ENCODE assay signal across 8 cellular contexts in the genomic region with DNA sequence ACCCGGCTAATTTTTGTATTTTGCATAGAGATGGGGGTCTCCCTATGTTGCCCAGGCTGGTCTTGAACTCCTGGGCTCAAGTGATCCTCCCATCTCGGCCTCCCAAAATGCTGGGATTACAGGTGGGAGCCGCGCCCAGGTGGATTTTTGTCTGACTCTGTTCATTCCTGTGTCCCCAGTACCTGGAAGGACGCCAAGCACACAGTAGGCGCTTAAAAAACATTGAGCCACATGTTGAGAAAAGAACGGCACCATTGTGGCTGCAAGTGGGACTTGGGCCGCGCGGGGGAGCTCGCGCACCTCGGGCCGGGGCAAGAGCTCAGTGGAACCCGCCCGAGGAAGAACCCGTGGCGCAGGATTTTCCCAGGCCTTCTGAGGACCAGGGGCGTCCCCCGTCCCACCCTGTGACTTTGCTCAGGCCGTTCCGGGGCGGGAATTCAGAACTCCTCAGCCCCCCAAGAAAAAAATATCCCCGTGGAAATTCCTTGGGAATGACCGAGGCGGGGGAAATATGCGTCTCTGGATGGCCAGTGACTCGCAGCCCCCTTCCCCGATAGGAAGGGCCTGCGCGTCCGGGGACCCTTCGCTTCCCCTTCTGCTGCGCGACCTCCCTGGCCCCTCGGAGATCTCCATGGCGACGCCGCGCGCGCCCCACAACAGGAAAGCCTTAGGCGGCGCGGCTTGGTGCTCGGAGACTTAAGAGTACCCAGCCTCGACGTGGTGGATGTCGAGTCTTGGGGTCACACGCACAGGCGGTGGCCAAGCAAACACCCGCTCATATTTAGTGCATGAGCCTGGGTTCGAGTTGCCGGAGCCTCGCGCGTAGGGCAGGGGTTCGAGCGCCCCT. TPM values are rescaled to one million over a fixed set of nuclear protein-coding genes. Genes with fewer than 3 reads are reported as not detected.
DNase-seq lines count a peak whose midpoint lies in the region; ATAC-seq and TF ChIP-seq lines count a peak whose summit lies in the region.

No MANE protein-coding gene starts in this region.

- intact Hi-C loops in right cardiac atrium (cut with DNase I), result loop anchor here (2.0 to 10.0 kb wide), 4 partner anchors 55 to 121 kb away; a partner anchor contains a TSS

- no peak overlapping the region for H3K27ac ChIP-seq in AG04450 (ENCODE audit: low read depth, low read length)
- H3K27ac ChIP-seq in right cardiac atrium (ENCODE audit: low read length), result peak overlapping the region; percentile 81

- H3K27me3 Mint-ChIP-seq in T-helper 2 cell treated with Interferon-gamma antibody and Interleukin-4, amounts not matched to agents 5 μg/mL and 100 μg/mL, for 36 hours (ENCODE audit: low read depth), result no peaks in the 10 kb centered on the region

- POLR2A ChIA-PET in AG04450 (lab: Yijun Ruan, JAX), result interaction anchor here (0.6 to 3.3 kb wide), 7 partner anchors 18 to 119 kb away, joined by 3 to 17 read pairs (median 6); a partner anchor contains a TSS

- CTCF ChIA-PET in AG04450 (lab: Charles Lee), result interaction anchor here (0.5 to 5.9 kb wide), 21 partner anchors 10 to 337 kb away, joined by 3 to 85 read pairs (median 4); a partner anchor contains a TSS

- TF ChIP-seq CTCF in AG04450 (IDR thresholded peaks at IDR 0.05; ENCODE audit: low read depth, low read length), result peak; percentile 95

- H3K4me1 ChIP-seq in right cardiac atrium (ENCODE audit: control insufficient read depth, insufficient read depth, low read length), result no peaks in the 10 kb centered on the region

- ATAC-seq in GM18868 (IDR thresholded peaks at IDR 0.05; ENCODE audit: unreplicated experiment) (peak; percentile 37), right cardiac atrium (peak; percentile 83 to 85)

- H3K27me3 ChIP-seq in AG04450 (ENCODE audit: control insufficient read depth, insufficient read depth, low read length) (no peaks in the 10 kb centered on the region), right cardiac atrium (ENCODE audit: control insufficient read depth, insufficient read depth) (no peaks in the 10 kb centered on the region)

- peak overlapping the region; percentile 87 for H3K4me3 Mint-ChIP-seq in T-helper 2 cell treated with Interferon-gamma antibody and Interleukin-4, amounts not matched to agents 5 μg/mL and 100 μg/mL, for 36 hours

- H3K36me3 Mint-ChIP-seq in T-helper 2 cell treated with Interferon-gamma antibody and Interleukin-4, amounts not matched to agents 5 μg/mL and 100 μg/mL, for 36 hours (ENCODE audit: low read depth), result peaks cover 8% of the 10 kb centered on the region

- H3K9me3 ChIP-seq in AG04450 (ENCODE audit: control insufficient read depth, insufficient read depth, low read length) (no peaks in the 10 kb centered on the region; the same call in 1 of the 2 replicates), right cardiac atrium (ENCODE audit: control insufficient read depth, low read length) (no peaks in the 10 kb centered on the region)

- H3K4me3 ChIP-seq in AG04450 (ENCODE audit: low read depth, low read length), result no peak overlapping the region
- peak overlapping the region; percentile 33 for H3K4me3 ChIP-seq in right cardiac atrium (ENCODE audit: low read length)

- 4% methylated on average over 59 of the region's 59 CpGs for WGBS in right cardiac atrium

- no peak for DNase-seq in AG04450 (ENCODE audit: low read depth, low spot score)
- DNase-seq in NAMALWA (ENCODE audit: low spot score), result peak; percentile 85
- DNase-seq in T-helper 2 cell treated with Interferon-gamma antibody and Interleukin-4, amounts not matched to agents 5 μg/mL and 100 μg/mL, for 36 hours (ENCODE audit: low spot score), result peak; percentile 83
- peak in 50 of 56 donors; percentile 11 to 81 (median 44) for DNase-seq in amygdala (lab: John Stamatoyannopoulos, UW)
- peak; percentile 91 to 96 (median 96) for DNase-seq in right cardiac atrium
- DNase-seq in pulmonary artery endothelial cell (ENCODE audit: low read depth, low spot score), result peak; percentile 79
- peak; percentile 90 for DNase-seq in ureter (ENCODE audit: low spot score)

- H3K4me1 Mint-ChIP-seq in T-helper 2 cell treated with Interferon-gamma antibody and Interleukin-4, amounts not matched to agents 5 μg/mL and 100 μg/mL, for 36 hours (ENCODE audit: low read depth), result peaks cover 30% of the 10 kb centered on the region

- no peaks in the 10 kb centered on the region for H3K9me3 Mint-ChIP-seq in T-helper 2 cell treated with Interferon-gamma antibody and Interleukin-4, amounts not matched to agents 5 μg/mL and 100 μg/mL, for 36 hours

- peak overlapping the region; percentile 92 for H3K27ac Mint-ChIP-seq in T-helper 2 cell treated with Interferon-gamma antibody and Interleukin-4, amounts not matched to agents 5 μg/mL and 100 μg/mL, for 36 hours

RNA-seq across cellular contexts. Expression of a gene that starts 1.4 kb away (rescaled TPM):
- polyA plus RNA-seq in AG04450 (2011; rRNA removed) (40.4 and 57.0 TPM in 2 replicates), right cardiac atrium (9.8 TPM)
- 35.9 and 50.3 TPM in 2 replicates for polyA minus RNA-seq in AG04450 (2011; rRNA and poly(A)+ RNA removed)
- total RNA-seq in right cardiac atrium (10 to 100 TPM in 2 of 4 donors, 1 to 10 TPM in 2; 8.4 to 14.5 (median 9.9) TPM), pulmonary artery endothelial cell (20.1 and 42.0 TPM in 2 replicates), ureter (20.4 TPM)

RNA-seq across cellular contexts. Expression of a gene that starts 17.2 kb away (rescaled TPM):
- 2.5 and 3.3 TPM in 2 replicates for polyA plus RNA-seq in AG04450 (2011; rRNA removed)
- 0.61 and 1.6 TPM in 2 replicates for polyA minus RNA-seq in AG04450 (2011; rRNA and poly(A)+ RNA removed)
- under 1 TPM; 0.36 to 0.74 (median 0.52) TPM for total RNA-seq in right cardiac atrium
- 0.84 TPM for polyA plus RNA-seq in right cardiac atrium
- 0.40 and 0.95 TPM in 2 replicates for total RNA-seq in pulmonary artery endothelial cell
- 1.0 TPM for total RNA-seq in ureter

RNA-seq across cellular contexts. Expression of a gene that starts 17.5 kb away (rescaled TPM):
- polyA plus RNA-seq in AG04450 (2011; rRNA removed) (28.5 and 41.4 TPM in 2 replicates), right cardiac atrium (66.6 TPM)
- polyA minus RNA-seq in AG04450 (2011; rRNA and poly(A)+ RNA removed), result 14.1 and 20.6 TPM in 2 replicates
- total RNA-seq in right cardiac atrium (10 to 100 TPM; 54.1 to 65.4 (median 60.5) TPM), pulmonary artery endothelial cell (32.6 and 35.9 TPM in 2 replicates), ureter (65.3 TPM)

RNA-seq across cellular contexts. Expression of a gene that starts 20.2 kb away (rescaled TPM):
- polyA plus RNA-seq in AG04450 (2011; rRNA removed) (3.8 and 5.3 TPM in 2 replicates), right cardiac atrium (0.86 TPM)
- 1.0 and 1.1 TPM in 2 replicates for polyA minus RNA-seq in AG04450 (2011; rRNA and poly(A)+ RNA removed)
- total RNA-seq in right cardiac atrium (1 to 10 TPM in 3 of 4 donors, under 1 TPM in 1; 0.93 to 1.6 (median 1.2) TPM), pulmonary artery endothelial cell (0.13 and 0.25 TPM in 2 replicates), ureter (1.8 TPM)

RNA-seq across cellular contexts. Expression of a gene that starts 38.4 kb away (rescaled TPM):
- 19.7 and 25.1 TPM in 2 replicates for polyA plus RNA-seq in AG04450 (2011; rRNA removed)
- 78.7 and 106 TPM in 2 replicates for polyA minus RNA-seq in AG04450 (2011; rRNA and poly(A)+ RNA removed)
- 10 to 100 TPM in 2 of 4 donors, 1 to 10 TPM in 2; 4.7 to 18.8 (median 9.5) TPM for total RNA-seq in right cardiac atrium
- 3.5 TPM for polyA plus RNA-seq in right cardiac atrium
- total RNA-seq in pulmonary artery endothelial cell, result 0.25 and 0.46 TPM in 2 replicates
- total RNA-seq in ureter, result 10.9 TPM
